8 cellular contexts compared by ENCODE assay signal in the genomic region with DNA sequence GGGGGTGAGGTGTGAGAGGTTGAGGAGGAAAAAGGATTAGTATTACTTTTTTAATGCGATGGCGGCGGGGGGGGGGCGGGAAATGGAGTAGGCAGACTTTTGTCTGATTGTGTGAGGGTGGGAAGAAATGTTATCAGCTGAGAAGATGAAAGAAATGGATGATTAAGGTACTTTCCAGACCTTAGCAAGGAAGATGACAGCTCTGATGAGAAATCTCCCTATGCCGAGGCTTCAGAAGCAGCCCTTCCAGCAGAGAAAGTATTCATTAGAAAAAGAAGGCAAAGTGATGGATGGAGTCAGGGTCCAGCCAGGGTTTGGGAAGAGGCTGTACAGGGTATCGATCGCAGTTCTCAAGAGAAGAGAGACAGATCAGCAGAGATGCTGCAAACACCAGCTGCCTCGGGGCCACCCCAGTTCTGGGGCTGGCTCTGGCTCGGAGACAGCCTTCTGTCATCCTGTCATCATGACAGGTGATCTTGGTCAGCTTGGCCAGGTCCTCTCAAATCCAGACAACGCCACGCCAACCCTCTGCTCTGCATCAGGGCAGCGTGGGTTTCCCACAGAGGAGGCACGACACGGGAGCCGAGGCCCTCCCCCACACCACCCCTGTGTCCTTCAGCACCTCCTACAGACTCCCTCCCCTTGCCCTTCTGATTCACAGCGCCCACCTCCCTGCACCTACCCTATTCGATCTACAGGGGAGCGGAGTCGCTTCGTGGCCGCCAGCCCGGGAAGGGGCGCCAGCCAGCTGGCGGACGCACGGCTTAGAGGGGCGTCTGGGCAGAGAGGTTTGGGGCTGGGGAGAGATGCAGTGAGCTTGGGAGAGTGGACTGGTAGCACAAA. TPM values are rescaled to one million over a fixed set of nuclear protein-coding genes. Genes with fewer than 3 reads are reported as not detected.
DNase-seq lines count a peak whose midpoint lies in the region; ATAC-seq and TF ChIP-seq lines count a peak whose summit lies in the region.

No MANE protein-coding gene starts in this region.

- DNase-seq in NCI-H2171 treated with DMSO at 0.1 percent for 48 hours (lab: John Stamatoyannopoulos, UW) (peak; percentile 93), glutamatergic neuron (peak; percentile 74), osteocyte (ENCODE audit: extremely low spot score, unreplicated experiment) (no peak), AG08396 (ENCODE audit: low spot score) (no peak), hippocampal formation (lab: John Stamatoyannopoulos, UW) (no peak)
- DNase-seq in activated T-helper 2 cell treated with anti-CD3 and anti-CD28 coated beads, Interferon-gamma antibody, Interleukin-2, Interleukin-4, amounts not matched to agents 10 μg/mL and 5 μg/mL and 100 μg/mL, durations not matched to agents 14 hours and 24 hours and 36 hours (ENCODE audit: low spot score) = no peak

- H3K9me3 Mint-ChIP-seq in activated T-helper 2 cell treated with anti-CD3 and anti-CD28 coated beads, Interferon-gamma antibody, Interleukin-2, Interleukin-4, amounts not matched to agents 10 μg/mL and 5 μg/mL and 100 μg/mL, durations not matched to agents 14 hours and 24 hours and 36 hours = no peaks in the 10 kb centered on the region
- H3K9me3 Mint-ChIP-seq in glutamatergic neuron (ENCODE audit: unreplicated experiment) (peaks cover 31% of the 10 kb centered on the region), osteocyte (ENCODE audit: unreplicated experiment) (no peaks in the 10 kb centered on the region)

- H3K36me3 Mint-ChIP-seq in activated T-helper 2 cell treated with anti-CD3 and anti-CD28 coated beads, Interferon-gamma antibody, Interleukin-2, Interleukin-4, amounts not matched to agents 10 μg/mL and 5 μg/mL and 100 μg/mL, durations not matched to agents 14 hours and 24 hours and 36 hours (ENCODE audit: low read depth) = peaks cover 22% of the 10 kb centered on the region
- H3K36me3 Mint-ChIP-seq in glutamatergic neuron (ENCODE audit: unreplicated experiment) (no peaks in the 10 kb centered on the region), osteocyte (ENCODE audit: unreplicated experiment) (peaks cover 3% of the 10 kb centered on the region)

- H3K27ac Mint-ChIP-seq in activated T-helper 2 cell treated with anti-CD3 and anti-CD28 coated beads, Interferon-gamma antibody, Interleukin-2, Interleukin-4, amounts not matched to agents 10 μg/mL and 5 μg/mL and 100 μg/mL, durations not matched to agents 14 hours and 24 hours and 36 hours = peak overlapping the region; percentile 58
- H3K27ac Mint-ChIP-seq in glutamatergic neuron (ENCODE audit: unreplicated experiment) (peak overlapping the region; percentile 98), osteocyte (ENCODE audit: unreplicated experiment) (no peak overlapping the region)

- peaks cover 23% of the 10 kb centered on the region for H3K27me3 Mint-ChIP-seq in activated T-helper 2 cell treated with anti-CD3 and anti-CD28 coated beads, Interferon-gamma antibody, Interleukin-2, Interleukin-4, amounts not matched to agents 10 μg/mL and 5 μg/mL and 100 μg/mL, durations not matched to agents 14 hours and 24 hours and 36 hours (ENCODE audit: low read depth)
- H3K27me3 Mint-ChIP-seq in glutamatergic neuron (ENCODE audit: unreplicated experiment) = peaks cover 33% of the 10 kb centered on the region
- peaks cover 39% of the 10 kb centered on the region for H3K27me3 Mint-ChIP-seq in osteocyte (ENCODE audit: unreplicated experiment)

- intact Hi-C loops in activated T-helper 2 cell treated with anti-CD3 and anti-CD28 coated beads, Interferon-gamma antibody, Interleukin-2, Interleukin-4, amounts not matched to agents 10 μg/mL and 5 μg/mL and 100 μg/mL, durations not matched to agents 14 hours and 24 hours and 36 hours (cut with micrococcal nuclease) = loop anchor here (1.0 to 5.0 kb wide), 2 partner anchors 57 to 134 kb away; partner anchors contain the start of genes AMPD2, GNAT2 and PSMA5

- peak overlapping the region; percentile 91 for H3K4me3 Mint-ChIP-seq in activated T-helper 2 cell treated with anti-CD3 and anti-CD28 coated beads, Interferon-gamma antibody, Interleukin-2, Interleukin-4, amounts not matched to agents 10 μg/mL and 5 μg/mL and 100 μg/mL, durations not matched to agents 14 hours and 24 hours and 36 hours (ENCODE audit: low read depth)
- H3K4me3 Mint-ChIP-seq in glutamatergic neuron (ENCODE audit: unreplicated experiment) = peak overlapping the region; percentile 87
- peak overlapping the region; percentile 88 for H3K4me3 Mint-ChIP-seq in osteocyte (ENCODE audit: unreplicated experiment)

- ATAC-seq in GM18520 (IDR thresholded peaks at IDR 0.05; ENCODE audit: unreplicated experiment) = peak; percentile 11
- peak; percentile 15 for ATAC-seq in HG02678 (IDR thresholded peaks at IDR 0.05; ENCODE audit: unreplicated experiment)

- peak; percentile 46 for TF ChIP-seq CTCF in glutamatergic neuron (IDR thresholded peaks at IDR 0.05; ENCODE audit: partially characterized antibody, unreplicated experiment)
- no peak for TF ChIP-seq CTCF in osteocyte (IDR thresholded peaks at IDR 0.05)

- H3K4me1 Mint-ChIP-seq in activated T-helper 2 cell treated with anti-CD3 and anti-CD28 coated beads, Interferon-gamma antibody, Interleukin-2, Interleukin-4, amounts not matched to agents 10 μg/mL and 5 μg/mL and 100 μg/mL, durations not matched to agents 14 hours and 24 hours and 36 hours (ENCODE audit: low read depth) = peaks cover 30% of the 10 kb centered on the region
- H3K4me1 Mint-ChIP-seq in glutamatergic neuron (ENCODE audit: low read depth, unreplicated experiment) (peaks cover 24% of the 10 kb centered on the region), osteocyte (ENCODE audit: unreplicated experiment) (peaks cover 23% of the 10 kb centered on the region)

RNA-seq across cellular contexts. Expression of gene ATXN7L2, which starts 0.7 kb away (rescaled TPM):
- total RNA-seq in activated T-helper 2 cell treated with anti-CD3 and anti-CD28 coated beads, Interferon-gamma antibody, Interleukin-2, Interleukin-4, amounts not matched to agents 10 μg/mL and 5 μg/mL and 100 μg/mL, durations not matched to agents 14 hours and 24 hours and 36 hours = 11.9 and 12.9 TPM in 2 replicates
- total RNA-seq in glutamatergic neuron (ENCODE audit: unreplicated experiment) = 54.9 TPM
- total RNA-seq in osteocyte = 6.4 and 6.8 TPM in 2 replicates

RNA-seq across cellular contexts. Expression of gene CYB561D1, which starts 10.9 kb away (rescaled TPM):
- total RNA-seq in activated T-helper 2 cell treated with anti-CD3 and anti-CD28 coated beads, Interferon-gamma antibody, Interleukin-2, Interleukin-4, amounts not matched to agents 10 μg/mL and 5 μg/mL and 100 μg/mL, durations not matched to agents 14 hours and 24 hours and 36 hours = 11.1 and 13.6 TPM in 2 replicates
- total RNA-seq in glutamatergic neuron (ENCODE audit: unreplicated experiment) (23.9 TPM), osteocyte (10.2 and 10.6 TPM in 2 replicates)

RNA-seq across cellular contexts. Expression of gene SYPL2, which starts 16.7 kb away (rescaled TPM):
- 0.11 TPM in 1 of 2 replicates, not detected in the other for total RNA-seq in activated T-helper 2 cell treated with anti-CD3 and anti-CD28 coated beads, Interferon-gamma antibody, Interleukin-2, Interleukin-4, amounts not matched to agents 10 μg/mL and 5 μg/mL and 100 μg/mL, durations not matched to agents 14 hours and 24 hours and 36 hours
- total RNA-seq in glutamatergic neuron (ENCODE audit: unreplicated experiment) = 0.42 TPM
- total RNA-seq in osteocyte = 0.59 and 1.1 TPM in 2 replicates

RNA-seq across cellular contexts. Expression of gene AMIGO1, which starts 26.5 kb away (rescaled TPM):
- total RNA-seq in activated T-helper 2 cell treated with anti-CD3 and anti-CD28 coated beads, Interferon-gamma antibody, Interleukin-2, Interleukin-4, amounts not matched to agents 10 μg/mL and 5 μg/mL and 100 μg/mL, durations not matched to agents 14 hours and 24 hours and 36 hours = 0.66 and 0.92 TPM in 2 replicates
- 8.0 TPM for total RNA-seq in glutamatergic neuron (ENCODE audit: unreplicated experiment)
- total RNA-seq in osteocyte = 5.2 and 5.4 TPM in 2 replicates

RNA-seq across cellular contexts. Expression of gene GPR61, which starts 56.7 kb away (rescaled TPM):
- total RNA-seq in activated T-helper 2 cell treated with anti-CD3 and anti-CD28 coated beads, Interferon-gamma antibody, Interleukin-2, Interleukin-4, amounts not matched to agents 10 μg/mL and 5 μg/mL and 100 μg/mL, durations not matched to agents 14 hours and 24 hours and 36 hours = 0.43 TPM in 1 of 2 replicates, not detected in the other
- total RNA-seq in glutamatergic neuron (ENCODE audit: unreplicated experiment) = 0.76 TPM
- not detected in 2 replicates for total RNA-seq in osteocyte

Comparison
In these comparisons a context has a peak if more than half of its experiments do, and no peak if none do; other contexts are left out.
1. DNase-seq: peak in NCI-H2171 treated with DMSO at 0.1 percent for 48 hours (single experiment) and glutamatergic neuron (single experiment); none in activated T-helper 2 cell treated with anti-CD3 and anti-CD28 coated beads, Interferon-gamma antibody, Interleukin-2, Interleukin-4, amounts not matched to agents 10 μg/mL and 5 μg/mL and 100 μg/mL, durations not matched to agents 14 hours and 24 hours and 36 hours (single experiment), osteocyte (single experiment), AG08396 (single experiment) and hippocampal formation (0 of 2).
2. Peak in every context shown above with its lines, with median percentiles within 50 percentile points of each other: H3K4me3 Mint-ChIP-seq.